Comparison of ENCODE assay signal across 1 cellular context in the genomic region with DNA sequence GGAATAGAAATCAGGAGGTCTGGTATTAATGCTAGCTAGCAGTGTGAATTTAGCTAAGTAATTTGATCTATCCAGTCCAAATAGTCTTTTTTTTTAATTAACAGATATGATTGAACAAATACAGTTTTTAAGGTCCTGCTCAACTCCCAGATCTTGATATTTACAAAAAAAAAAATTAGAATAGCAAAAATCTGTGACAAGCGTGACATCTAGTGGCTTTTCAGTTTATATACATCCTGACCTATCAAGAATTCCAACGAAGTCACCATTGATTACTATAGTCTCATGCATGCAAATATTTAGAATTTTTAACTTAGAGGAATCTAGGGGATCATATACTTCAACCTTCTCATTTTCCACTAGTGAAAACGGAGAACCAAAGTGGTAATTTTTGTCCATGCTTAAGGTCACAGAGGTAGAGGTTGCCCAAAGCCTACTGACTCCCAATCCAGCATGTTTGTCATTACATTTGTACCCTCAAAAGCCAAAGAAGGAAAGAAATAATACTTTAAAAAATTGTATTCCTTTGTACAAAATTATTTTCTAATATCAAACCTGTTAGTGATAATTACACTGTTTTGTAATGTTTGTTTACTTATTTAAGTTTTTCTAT.
TF ChIP-seq lines count a peak whose summit lies in the region.

No MANE protein-coding gene starts in this region.

TF ChIP-seq in HepG2, 621 proteins besides CTCF, POLR2A, EP300 and RAD21:
- TF ChIP-seq ZNF891 (CRISPR knock-in tag; IDR thresholded peaks at IDR 0.05) (no peak), ZBTB7B (CRISPR knock-in tag; IDR thresholded peaks at IDR 0.05) (no peak), NR3C1 (CRISPR knock-in tag; IDR thresholded peaks at IDR 0.05) (no peak), ZKSCAN8 (CRISPR knock-in tag; IDR thresholded peaks at IDR 0.05; ENCODE audit: borderline replicate concordance) (no peak), ZNF879 (CRISPR knock-in tag; IDR thresholded peaks at IDR 0.05) (no peak), TEAD3 (CRISPR knock-in tag; optimal IDR thresholded peaks at IDR 0.05; ENCODE audit: borderline replicate concordance) (no peak), KMT2A (CRISPR knock-in tag; IDR thresholded peaks at IDR 0.05) (no peak), NRL (CRISPR knock-in tag; IDR thresholded peaks at IDR 0.05; ENCODE audit: borderline replicate concordance) (no peak), ARNT (IDR thresholded peaks at IDR 0.05) (no peak), SMC3 (IDR thresholded peaks at IDR 0.05; ENCODE audit: low read length) (peak; percentile 48; the same call in 1 of the 2 replicates), STAG1 (CRISPR knock-in tag; IDR thresholded peaks at IDR 0.05) (peak; percentile 66), SP2 (CRISPR knock-in tag; IDR thresholded peaks at IDR 0.05) (no peak)
- TF ChIP-seq, protein P1, sequence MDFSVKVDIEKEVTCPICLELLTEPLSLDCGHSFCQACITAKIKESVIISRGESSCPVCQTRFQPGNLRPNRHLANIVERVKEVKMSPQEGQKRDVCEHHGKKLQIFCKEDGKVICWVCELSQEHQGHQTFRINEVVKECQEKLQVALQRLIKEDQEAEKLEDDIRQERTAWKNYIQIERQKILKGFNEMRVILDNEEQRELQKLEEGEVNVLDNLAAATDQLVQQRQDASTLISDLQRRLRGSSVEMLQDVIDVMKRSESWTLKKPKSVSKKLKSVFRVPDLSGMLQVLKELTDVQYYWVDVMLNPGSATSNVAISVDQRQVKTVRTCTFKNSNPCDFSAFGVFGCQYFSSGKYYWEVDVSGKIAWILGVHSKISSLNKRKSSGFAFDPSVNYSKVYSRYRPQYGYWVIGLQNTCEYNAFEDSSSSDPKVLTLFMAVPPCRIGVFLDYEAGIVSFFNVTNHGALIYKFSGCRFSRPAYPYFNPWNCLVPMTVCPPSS (IDR thresholded peaks at IDR 0.05): no peak
- TF ChIP-seq, protein P2, sequence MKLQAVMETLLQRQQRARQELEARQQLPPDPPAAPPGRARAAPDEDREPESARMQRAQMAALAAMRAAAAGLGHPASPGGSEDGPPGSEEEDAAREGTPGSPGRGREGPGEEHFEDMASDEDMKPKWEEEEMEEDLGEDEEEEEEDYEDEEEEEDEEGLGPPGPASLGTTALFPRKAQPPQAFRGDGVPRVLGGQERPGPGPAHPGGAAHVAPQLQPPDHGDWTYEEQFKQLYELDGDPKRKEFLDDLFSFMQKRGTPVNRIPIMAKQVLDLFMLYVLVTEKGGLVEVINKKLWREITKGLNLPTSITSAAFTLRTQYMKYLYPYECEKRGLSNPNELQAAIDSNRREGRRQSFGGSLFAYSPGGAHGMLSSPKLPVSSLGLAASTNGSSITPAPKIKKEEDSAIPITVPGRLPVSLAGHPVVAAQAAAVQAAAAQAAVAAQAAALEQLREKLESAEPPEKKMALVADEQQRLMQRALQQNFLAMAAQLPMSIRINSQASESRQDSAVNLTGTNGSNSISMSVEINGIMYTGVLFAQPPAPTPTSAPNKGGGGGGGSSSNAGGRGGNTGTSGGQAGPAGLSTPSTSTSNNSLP (IDR thresholded peaks at IDR 0.05; ENCODE audit: low read depth, low read length): 0 out of 2 replicates have a peak, but pooled peaks have one; percentile 23
- TF ChIP-seq, protein P3, sequence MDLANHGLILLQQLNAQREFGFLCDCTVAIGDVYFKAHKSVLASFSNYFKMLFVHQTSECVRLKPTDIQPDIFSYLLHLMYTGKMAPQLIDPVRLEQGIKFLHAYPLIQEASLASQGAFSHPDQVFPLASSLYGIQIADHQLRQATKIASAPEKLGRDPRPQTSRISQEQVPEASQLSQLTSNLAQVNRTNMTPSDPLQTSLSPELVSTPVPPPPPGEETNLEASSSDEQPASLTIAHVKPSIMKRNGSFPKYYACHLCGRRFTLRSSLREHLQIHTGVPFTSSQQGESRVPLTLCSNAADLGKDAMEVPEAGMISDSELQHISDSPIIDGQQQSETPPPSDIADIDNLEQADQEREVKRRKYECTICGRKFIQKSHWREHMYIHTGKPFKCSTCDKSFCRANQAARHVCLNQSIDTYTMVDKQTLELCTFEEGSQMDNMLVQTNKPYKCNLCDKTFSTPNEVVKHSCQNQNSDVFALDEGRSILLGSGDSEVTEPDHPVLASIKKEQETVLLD (CRISPR knock-in tag; IDR thresholded peaks at IDR 0.05; ENCODE audit: low read depth): no peak
- TF ChIP-seq, protein P4, sequence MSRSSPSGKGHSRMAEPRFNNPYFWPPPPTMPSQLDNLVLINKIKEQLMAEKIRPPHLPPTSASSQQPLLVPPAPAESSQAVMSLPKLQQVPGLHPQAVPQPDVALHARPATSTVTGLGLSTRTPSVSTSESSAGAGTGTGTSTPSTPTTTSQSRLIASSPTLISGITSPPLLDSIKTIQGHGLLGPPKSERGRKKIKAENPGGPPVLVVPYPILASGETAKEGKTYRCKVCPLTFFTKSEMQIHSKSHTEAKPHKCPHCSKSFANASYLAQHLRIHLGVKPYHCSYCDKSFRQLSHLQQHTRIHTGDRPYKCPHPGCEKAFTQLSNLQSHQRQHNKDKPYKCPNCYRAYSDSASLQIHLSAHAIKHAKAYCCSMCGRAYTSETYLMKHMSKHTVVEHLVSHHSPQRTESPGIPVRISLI (CRISPR knock-in tag; IDR thresholded peaks at IDR 0.05; ENCODE audit: borderline replicate concordance): peak; percentile 71; the same call in 1 of the 2 replicates
- TF ChIP-seq, protein P5, sequence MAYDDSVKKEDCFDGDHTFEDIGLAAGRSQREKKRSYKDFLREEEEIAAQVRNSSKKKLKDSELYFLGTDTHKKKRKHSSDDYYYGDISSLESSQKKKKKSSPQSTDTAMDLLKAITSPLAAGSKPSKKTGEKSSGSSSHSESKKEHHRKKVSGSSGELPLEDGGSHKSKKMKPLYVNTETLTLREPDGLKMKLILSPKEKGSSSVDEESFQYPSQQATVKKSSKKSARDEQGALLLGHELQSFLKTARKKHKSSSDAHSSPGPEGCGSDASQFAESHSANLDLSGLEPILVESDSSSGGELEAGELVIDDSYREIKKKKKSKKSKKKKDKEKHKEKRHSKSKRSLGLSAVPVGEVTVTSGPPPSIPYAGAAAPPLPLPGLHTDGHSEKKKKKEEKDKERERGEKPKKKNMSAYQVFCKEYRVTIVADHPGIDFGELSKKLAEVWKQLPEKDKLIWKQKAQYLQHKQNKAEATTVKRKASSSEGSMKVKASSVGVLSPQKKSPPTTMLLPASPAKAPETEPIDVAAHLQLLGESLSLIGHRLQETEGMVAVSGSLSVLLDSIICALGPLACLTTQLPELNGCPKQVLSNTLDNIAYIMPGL (CRISPR knock-in tag; IDR thresholded peaks at IDR 0.05; ENCODE audit: borderline replicate concordance in 1 of 2, low read depth in 1 of 2): no peak
